ENCODE assay signal across 16 cellular contexts in genomic region chr6:45900808-45901752, GRCh38.
A peak's percentile ranks its signal among the peaks of the same experiment; 100 is the strongest.
DNase-seq lines count a peak whose midpoint lies in the region; ATAC-seq, FAIRE-seq and TF ChIP-seq lines count a peak whose summit lies in the region.
"Had no signal": no experiment of that assay in that cellular context is flagged by ENCODE, and none has a peak within 500 bp of the region (broad histone marks: within the 10 kb centered on the region; RNA-seq: fewer than 3 reads in every experiment).

No MANE protein-coding gene starts in this region.

- no peak overlapping the region for H3K4me3 ChIP-seq in mammary epithelial cell (replicated peaks in 1 of 3; ENCODE audit: insufficient read depth in 1 of 3, low read depth in 2 of 3, low read length in 3 of 3)
- peak overlapping the region in 1 of 4 experiments; percentile 7; a peak in 1 of 8 replicates for H3K4me3 ChIP-seq in H1 (ENCODE audit: extremely low read depth in 1 of 4, insufficient read depth in 2 of 4, low read depth in 3 of 4, low read length in 4 of 4)
- H3K4me3 ChIP-seq in upper lobe of right lung = no peak overlapping the region
- H3K4me3 ChIP-seq in colonic mucosa = no peak overlapping the region
- H3K4me3 ChIP-seq in esophagus squamous epithelium = no peak overlapping the region
- no peak overlapping the region for H3K4me3 ChIP-seq in WERI-Rb-1 (ENCODE audit: low read depth, low read length)

- H3K9me3 Mint-ChIP-seq in MCF 10A (ENCODE audit: unreplicated experiment) = no peaks in the 10 kb centered on the region

- H3K4me2 ChIP-seq in mammary epithelial cell (ENCODE audit: insufficient read depth, low read depth, low read length) = no peak overlapping the region
- H3K4me2 ChIP-seq in H1 (ENCODE audit: insufficient read depth in 1 of 2, low read depth in 2 of 2, low read length in 2 of 2) = peak overlapping the region; percentile 8 to 39; a peak in 2 of 4 replicates

- in situ Hi-C loops in mammary epithelial cell (cut with MboI; ENCODE audit: low sequenced_read_pairs in 2 of 2) = loop anchor here in 1 of 2 donors (25.0 kb wide), 1 partner anchor 1239 kb away; no protein-coding TSS in a partner anchor

- dilution Hi-C loops in mammary epithelial cell (cut with HindIII; ENCODE audit: low sequenced_read_pairs) = no loop called here

- H3K14ac ChIP-seq in H1 (ENCODE audit: insufficient read length) = no peak overlapping the region

- no peak overlapping the region for H3K4me3 Mint-ChIP-seq in MCF 10A (ENCODE audit: unreplicated experiment)

- no peaks in the 10 kb centered on the region for H3K4me1 Mint-ChIP-seq in MCF 10A (ENCODE audit: insufficient read depth, unreplicated experiment)

- DNase-seq in MCF 10A (ENCODE audit: unreplicated experiment) = peak; percentile 14
- no peak for DNase-seq in mammary epithelial cell
- DNase-seq in H1 (ENCODE audit: low read depth in 1 of 2, low spot score in 2 of 2) = peak; percentile 7 to 49
- peak; percentile 43 for DNase-seq in iPS-NIHi7 (ENCODE audit: extremely low spot score)
- DNase-seq in upper lobe of right lung = no peak
- DNase-seq in colonic mucosa = no peak
- DNase-seq in esophagus squamous epithelium (lab: John Stamatoyannopoulos, UW) = no peak
- no peak for DNase-seq in WERI-Rb-1
- DNase-seq: activated CD8-positive, alpha-beta memory T cell treated with anti-CD3 and anti-CD28 coated beads, Interleukin-2, amount 50 U/mL, for 4 hours; Calu3; effector memory CD4-positive, alpha-beta T cell; NCI-H1105; small intestine; trophoblast cell had no signal

- TF ChIP-seq POLR2A in H1 (IDR thresholded peaks at IDR 0.05; ENCODE audit: control extremely low read depth in 1 of 2, low read depth in 2 of 2, low read length in 2 of 2) = no peak
- TF ChIP-seq POLR2A in esophagus squamous epithelium (IDR thresholded peaks at IDR 0.05) = no peak

- H4K20me1 ChIP-seq in mammary epithelial cell (ENCODE audit: insufficient read depth, low read length) = no peaks in the 10 kb centered on the region
- no peaks in the 10 kb centered on the region for H4K20me1 ChIP-seq in H1 (replicated peaks in 1 of 2; ENCODE audit: control insufficient read depth in 1 of 2, insufficient read depth in 2 of 2, low read length in 2 of 2)

- no peak overlapping the region for H3K4ac ChIP-seq in H1 (replicated peaks; ENCODE audit: insufficient read length, low read depth, low read length)

- H3K27me3 ChIP-seq in mammary epithelial cell (ENCODE audit: insufficient read depth, low read length) = no peaks in the 10 kb centered on the region
- H3K27me3 ChIP-seq in H1 (replicated peaks in 1 of 4; ENCODE audit: control insufficient read depth in 3 of 4, extremely low read depth in 1 of 4, insufficient read depth in 3 of 4, low read length in 3 of 4) = no peaks in the 10 kb centered on the region; a peak in 3 of 7 replicates
- H3K27me3 ChIP-seq in upper lobe of right lung = no peaks in the 10 kb centered on the region
- no peaks in the 10 kb centered on the region for H3K27me3 ChIP-seq in colonic mucosa
- H3K27me3 ChIP-seq in esophagus squamous epithelium = no peaks in the 10 kb centered on the region
- no peaks in the 10 kb centered on the region for H3K27me3 ChIP-seq in WERI-Rb-1 (ENCODE audit: insufficient read depth, low read depth, severe bottlenecking)

- no peak overlapping the region for H3K9ac ChIP-seq in mammary epithelial cell (ENCODE audit: insufficient read depth, low read length)
- no peak overlapping the region for H3K9ac ChIP-seq in H1 (replicated peaks in 1 of 4; ENCODE audit: extremely low read depth in 1 of 4, low read depth in 3 of 4, low read length in 3 of 4)
- no peak overlapping the region for H3K9ac ChIP-seq in colonic mucosa (ENCODE audit: low read depth in 2 of 2, low read length in 2 of 2)

- H2BK20ac ChIP-seq in H1 (ENCODE audit: low read length) = peak overlapping the region; percentile 29; the same call in 1 of the 2 replicates

- no peaks in the 10 kb centered on the region for H3K23me2 ChIP-seq in H1 (ENCODE audit: low read depth, low read length)

- TF ChIP-seq RAD21 in H1 (IDR thresholded peaks at IDR 0.05 in 1 of 2, conservative IDR thresholded peaks at IDR 0.05 in 1 of 2; ENCODE audit: low read depth in 2 of 2, low read length in 2 of 2) = no peak

- no peak overlapping the region for H2BK5ac ChIP-seq in H1 (ENCODE audit: low read depth, low read length)

- H2BK12ac ChIP-seq in H1 (ENCODE audit: low read depth, low read length) = no peak overlapping the region

- H3K9me3 ChIP-seq in mammary epithelial cell (replicated peaks; ENCODE audit: insufficient read depth, low read length) (no peaks in the 10 kb centered on the region), H1 (ENCODE audit: insufficient read depth in 2 of 2, low read depth in 1 of 2, low read length in 1 of 2) (no peaks in the 10 kb centered on the region), upper lobe of right lung (no peaks in the 10 kb centered on the region), colonic mucosa (no peaks in the 10 kb centered on the region), esophagus squamous epithelium (no peaks in the 10 kb centered on the region), WERI-Rb-1 (ENCODE audit: severe bottlenecking) (no peaks in the 10 kb centered on the region)

- H3K27ac Mint-ChIP-seq in MCF 10A (ENCODE audit: low read depth, unreplicated experiment) = no peak overlapping the region

- intact Hi-C loops in MCF 10A (cut with micrococcal nuclease) = loop anchor here (10.0 kb wide), 1 partner anchor 136 kb away; no protein-coding TSS in a partner anchor
- intact Hi-C loops in mammary epithelial cell (cut with micrococcal nuclease) = no loop called here
- intact Hi-C loops in upper lobe of right lung (cut with DNase I) = no loop called here
- intact Hi-C loops in colonic mucosa (cut with DNase I) = no loop called here
- intact Hi-C loops in esophagus squamous epithelium (cut with DNase I) = loop anchor here (10.0 kb wide), 1 partner anchor 496 kb away; no protein-coding TSS in a partner anchor

- no peaks in the 10 kb centered on the region for H3K79me1 ChIP-seq in H1 (ENCODE audit: low read depth, low read length)

- H2AFZ ChIP-seq in mammary epithelial cell (ENCODE audit: low read depth, low read length) = no peak overlapping the region
- H2AFZ ChIP-seq in H1 (ENCODE audit: low read length) = no peak overlapping the region

- H2AK5ac ChIP-seq in H1 (ENCODE audit: low read depth, low read length) = no peak overlapping the region

- H4K5ac ChIP-seq in H1 (ENCODE audit: insufficient read length, low read depth, low read length) = no peak overlapping the region

- peak; percentile 42 for ATAC-seq in upper lobe of right lung

- no peak for FAIRE-seq in H1 (lab: Jason Lieb, UNC)
- FAIRE-seq: small intestine, TTC549 had no signal

- no peak overlapping the region for H4K91ac ChIP-seq in H1 (replicated peaks; ENCODE audit: insufficient read length, low read length)

- TF ChIP-seq CTCF in MCF 10A (IDR thresholded peaks at IDR 0.05; ENCODE audit: unreplicated experiment) (no peak), mammary epithelial cell (conservative IDR thresholded peaks at IDR 0.05 in 1 of 2, IDR thresholded peaks at IDR 0.05 in 1 of 2; ENCODE audit: extremely low read depth in 1 of 2, insufficient read depth in 1 of 2, low read depth in 1 of 2, low read length in 2 of 2) (no peak), H1 (IDR thresholded peaks at IDR 0.05; ENCODE audit: control extremely low read depth in 1 of 3, insufficient read depth in 1 of 3, low read depth in 1 of 3, low read length in 3 of 3) (no peak), upper lobe of right lung (IDR thresholded peaks at IDR 0.05) (no peak), colonic mucosa (IDR thresholded peaks at IDR 0.05) (no peak), esophagus squamous epithelium (IDR thresholded peaks at IDR 0.05) (no peak), WERI-Rb-1 (IDR thresholded peaks at IDR 0.05; ENCODE audit: low read depth, low read length) (no peak)

- H3K27ac ChIP-seq in mammary epithelial cell (ENCODE audit: insufficient read depth, low read depth, low read length) (no peak overlapping the region), H1 (ENCODE audit: low read depth, low read length) (no peak overlapping the region), upper lobe of right lung (no peak overlapping the region), colonic mucosa (no peak overlapping the region), esophagus squamous epithelium (peak overlapping the region in 2 of 4 donors; percentile 12 to 36), WERI-Rb-1 (no peak overlapping the region)
- H3K27ac ChIP-seq: 22Rv1 had no signal

- H2BK120ac ChIP-seq in H1 (replicated peaks; ENCODE audit: low read depth, low read length) = no peak overlapping the region

- POLR2A ChIA-PET in MCF 10A (lab: Yijun Ruan, JAX) = interaction anchor here (0.7 kb wide), 1 partner anchor 18 kb away, joined by 5 read pairs; no protein-coding TSS in a partner anchor
- POLR2A ChIA-PET in H1 (lab: Charles Lee; ENCODE audit: partially characterized antibody) = no interaction called here

- no peak overlapping the region for H3K23ac ChIP-seq in H1 (ENCODE audit: insufficient read length)

- TF ChIP-seq EP300 in H1 (IDR thresholded peaks at IDR 0.05; ENCODE audit: borderline replicate concordance in 1 of 2, low read depth in 2 of 2, low read length in 2 of 2) = no peak

- H4K8ac ChIP-seq in H1 (ENCODE audit: extremely low read depth, insufficient read depth, low read length) = no peak overlapping the region

- no peaks in the 10 kb centered on the region for H3K36me3 Mint-ChIP-seq in MCF 10A (ENCODE audit: insufficient read depth, unreplicated experiment)

- H3K79me2 ChIP-seq in mammary epithelial cell (ENCODE audit: insufficient read depth, low read length) (no peaks in the 10 kb centered on the region), H1 (ENCODE audit: control insufficient read depth in 1 of 2, insufficient read depth in 2 of 2, low read length in 2 of 2) (no peaks in the 10 kb centered on the region)

- BruUV-seq in MCF 10A (replicated peaks; lab: Mats Ljungman, UMichigan) (no TSS peak), mammary epithelial cell (replicated peaks; lab: Mats Ljungman, UMichigan) (no TSS peak)

- CTCF ChIA-PET in MCF 10A (lab: Yijun Ruan, JAX) = interaction anchor here (0.7 kb wide), 1 partner anchor 650 kb away, joined by 3 read pairs; no protein-coding TSS in a partner anchor
- CTCF ChIA-PET in mammary epithelial cell (lab: Charles Lee; ENCODE audit: low non-redundant PET) = no interaction called here
- CTCF ChIA-PET in H1 (lab: Charles Lee; ENCODE audit: partially characterized antibody) = interaction anchor here (0.6 to 2.3 kb wide), 5 partner anchors 10 to 89 kb away, joined by 3 to 8 read pairs (median 4); no protein-coding TSS in a partner anchor

- H3K4me1 ChIP-seq in mammary epithelial cell (ENCODE audit: insufficient read depth, low read length) (no peaks in the 10 kb centered on the region), H1 (replicated peaks in 1 of 4; ENCODE audit: control insufficient read depth in 3 of 4, insufficient read depth in 4 of 4, low read length in 3 of 4) (peaks cover 2 to 19% (median 11%) of the 10 kb centered on the region in 4 experiments; a peak in 5 of 7 replicates), upper lobe of right lung (no peaks in the 10 kb centered on the region), colonic mucosa (no peaks in the 10 kb centered on the region), esophagus squamous epithelium (no peaks in the 10 kb centered on the region)

- H2BK15ac ChIP-seq in H1 (ENCODE audit: low read length) = no peak overlapping the region

- H3K56ac ChIP-seq in H1 (replicated peaks; ENCODE audit: insufficient read length, low read depth, low read length) = no peak overlapping the region

- peak overlapping the region; percentile 20; the same call in 1 of the 2 replicates for H3K18ac ChIP-seq in H1 (ENCODE audit: extremely low read depth, low read length)

- no peaks in the 10 kb centered on the region for H3K27me3 Mint-ChIP-seq in MCF 10A (ENCODE audit: insufficient read depth, unreplicated experiment)

- WGBS in mammary epithelial cell (ENCODE audit: low coverage, missing lambda C conversion rate) = 53% methylated on average over 8 of the region's 9 CpGs
- WGBS in H1 (ENCODE audit: extremely low coverage in 1 of 2, insufficient coverage in 1 of 2, insufficient read length in 1 of 2, insufficient replicate concordance in 2 of 2, low coverage in 1 of 2, low lambda C conversion rate in 2 of 2, missing lambda C conversion rate in 1 of 2), 2 experiments = 55% methylated on average over 9 of the region's 9 CpGs; no CpG with 5 or more reads in 1 of the 2 experiments
- WGBS in esophagus squamous epithelium, 2 donors = 69 to 73% methylated on average over 9 of the region's 9 CpGs

- H3K36me3 ChIP-seq in mammary epithelial cell (ENCODE audit: insufficient read depth, low read length) = no peaks in the 10 kb centered on the region
- H3K36me3 ChIP-seq in H1 (ENCODE audit: control insufficient read depth in 2 of 4, insufficient read depth in 4 of 4, low read length in 3 of 4) = no peaks in the 10 kb centered on the region
- no peaks in the 10 kb centered on the region for H3K36me3 ChIP-seq in upper lobe of right lung
- H3K36me3 ChIP-seq in colonic mucosa = no peaks in the 10 kb centered on the region
- no peaks in the 10 kb centered on the region for H3K36me3 ChIP-seq in esophagus squamous epithelium
- H3K36me3 ChIP-seq in WERI-Rb-1 = no peaks in the 10 kb centered on the region

Comparison
In these comparisons a context has a peak if more than half of its experiments do, and no peak if none do; other contexts are left out.
1. DNase-seq: peak in MCF 10A (single experiment), H1 (2 of 2) and iPS-NIHi7 (single experiment); none in mammary epithelial cell (single experiment), upper lobe of right lung (single experiment), colonic mucosa (single experiment), esophagus squamous epithelium (single experiment) and WERI-Rb-1 (single experiment).
2. intact Hi-C loops: an anchor here in MCF 10A (10.0 kb wide) and esophagus squamous epithelium (10.0 kb wide); none called in mammary epithelial cell, upper lobe of right lung and colonic mucosa.